8 cellular contexts compared by ENCODE assay signal in genomic region chr4:118889313-118889694, GRCh38. TPM values are rescaled to one million over a fixed set of nuclear protein-coding genes. Genes with fewer than 3 reads are reported as not detected.
DNase-seq lines count a peak whose midpoint lies in the region; TF ChIP-seq lines count a peak whose summit lies in the region.

No MANE protein-coding gene starts in this region.

- H3K27me3 ChIP-seq in DOHH2 (ENCODE audit: control insufficient read depth, low read length) = peaks cover 26% of the 10 kb centered on the region
- H3K27me3 ChIP-seq in SJCRH30 = no peaks in the 10 kb centered on the region
- H3K27me3 ChIP-seq in parathyroid adenoma (ENCODE audit: control insufficient read depth, insufficient read depth, low read length) = no peaks in the 10 kb centered on the region

- H3K36me3 ChIP-seq in DOHH2 (ENCODE audit: control insufficient read depth, low read length) (no peaks in the 10 kb centered on the region), SJCRH30 (no peaks in the 10 kb centered on the region), parathyroid adenoma (ENCODE audit: control insufficient read depth, insufficient read depth, low read length) (no peaks in the 10 kb centered on the region)

- H3K4me1 ChIP-seq in DOHH2 (ENCODE audit: control insufficient read depth, low read length) (peaks cover 12% of the 10 kb centered on the region), SJCRH30 (0 out of 2 replicates have a peak, but pooled peaks cover 3% of the 10 kb centered on the region), parathyroid adenoma (no peaks in the 10 kb centered on the region)

- H3K79me2 ChIP-seq in DOHH2 (ENCODE audit: control insufficient read depth, low read length) = no peaks in the 10 kb centered on the region
- H3K79me2 ChIP-seq in parathyroid adenoma = no peaks in the 10 kb centered on the region

- no peaks in the 10 kb centered on the region for H3F3A ChIP-seq in DOHH2 (ENCODE audit: control insufficient read depth, insufficient read depth)

- no peaks in the 10 kb centered on the region for H4K20me1 ChIP-seq in DOHH2 (ENCODE audit: control insufficient read depth, insufficient read depth, low read depth, low read length)

- no peak for TF ChIP-seq CTCF in DOHH2 (IDR thresholded peaks at IDR 0.05; ENCODE audit: low read depth, low read length, poor library complexity, severe bottlenecking)
- no peak for TF ChIP-seq CTCF in fibroblast of mammary gland (conservative IDR thresholded peaks at IDR 0.05; ENCODE audit: control insufficient read depth, insufficient read depth, low read depth, low read length)
- no peak for TF ChIP-seq CTCF in parathyroid adenoma (IDR thresholded peaks at IDR 0.05)

- H3K4me3 ChIP-seq in DOHH2 (ENCODE audit: low read length) (no peak overlapping the region), SJCRH30 (peak overlapping the region; percentile 33), fibroblast of mammary gland (ENCODE audit: control insufficient read depth, low read depth, low read length) (peak overlapping the region; percentile 52), parathyroid adenoma (ENCODE audit: low read depth, low read length) (no peak overlapping the region)

- H3K27ac ChIP-seq in DOHH2 (ENCODE audit: low read depth, low read length) = no peak overlapping the region
- H3K27ac ChIP-seq in SJCRH30 = no peak overlapping the region
- no peak overlapping the region for H3K27ac ChIP-seq in parathyroid adenoma

- H3K9me2 ChIP-seq in DOHH2 (replicated peaks; ENCODE audit: control insufficient read depth, low read length) = no peaks in the 10 kb centered on the region

- no peak for DNase-seq in SJCRH30
- DNase-seq in fibroblast of mammary gland (ENCODE audit: low read depth) = no peak
- DNase-seq in NCI-H226 = no peak
- DNase-seq in islet precursor cell = no peak
- DNase-seq in dedifferentiated amniotic fluid mesenchymal stem cell (ENCODE audit: extremely low spot score) = no peak
- DNase-seq in amygdala (lab: John Stamatoyannopoulos, UW) = no peak

- no peak overlapping the region for H3K9ac ChIP-seq in parathyroid adenoma

- H3K4me2 ChIP-seq in DOHH2 (ENCODE audit: low read length) = peak overlapping the region; percentile 59
- peak overlapping the region; percentile 80 for H3K4me2 ChIP-seq in parathyroid adenoma (ENCODE audit: low read length)

- no peak overlapping the region for H2AFZ ChIP-seq in parathyroid adenoma

- H3K9me3 ChIP-seq in DOHH2 (ENCODE audit: control insufficient read depth, insufficient read depth, low read length) (no peaks in the 10 kb centered on the region), SJCRH30 (replicated peaks) (no peaks in the 10 kb centered on the region), parathyroid adenoma (ENCODE audit: control insufficient read depth, low read length) (no peaks in the 10 kb centered on the region)

RNA-seq across cellular contexts. Expression of gene SYNPO2, which starts 0.7 kb away (rescaled TPM):
- total RNA-seq in SJCRH30 (2014; rRNA removed; shearing (Covaris generic)) = 8.5 and 9.2 TPM in 2 replicates

RNA-seq across cellular contexts. Expression of gene SEC24D, which starts 53.4 kb away (rescaled TPM):
- total RNA-seq in SJCRH30 (2014; rRNA removed; shearing (Covaris generic)) = 23.6 and 25.9 TPM in 2 replicates

Comparison
In these comparisons a context has a peak if more than half of its experiments do, and no peak if none do; other contexts are left out.
1. H3K4me3 ChIP-seq: peak in SJCRH30 (single experiment) and fibroblast of mammary gland (single experiment); none in DOHH2 (single experiment) and parathyroid adenoma (single experiment).